10 cellular contexts compared by ENCODE assay signal in the genomic region with DNA sequence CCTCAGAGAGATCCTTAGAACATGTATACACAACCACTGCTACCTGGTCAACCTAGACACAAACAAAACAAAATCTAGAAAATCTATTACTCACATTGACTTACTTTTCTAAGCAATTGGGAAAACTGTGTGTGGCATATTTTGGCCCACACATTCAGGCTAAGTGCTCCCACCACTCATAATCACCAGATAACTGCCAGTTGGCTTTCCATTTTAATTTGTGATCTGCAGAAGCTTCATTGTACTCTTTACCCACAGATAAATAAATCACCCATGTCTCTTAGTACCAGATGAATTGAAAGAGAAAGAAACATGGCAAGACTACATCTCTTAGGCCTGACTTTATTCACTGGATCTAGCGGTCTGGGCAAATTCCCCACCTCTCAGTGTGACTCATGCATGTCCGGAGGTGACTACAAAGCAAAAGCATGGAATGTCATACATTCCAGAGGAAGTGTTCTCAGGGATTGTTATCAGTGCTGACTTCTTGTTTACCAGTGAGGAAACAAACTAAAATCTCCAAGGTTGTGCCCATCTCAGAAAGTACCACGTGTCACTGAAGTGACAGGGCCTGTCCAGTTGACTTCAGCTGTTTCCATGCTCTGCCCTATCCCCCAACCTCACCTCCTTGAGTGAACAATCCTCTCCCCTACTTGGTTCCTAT. TPM values are rescaled to one million over a fixed set of nuclear protein-coding genes. Genes with fewer than 3 reads are reported as not detected.
DNase-seq lines count a peak whose midpoint lies in the region; ATAC-seq and TF ChIP-seq lines count a peak whose summit lies in the region.
"Had no signal": no experiment of that assay in that cellular context is flagged by ENCODE, and none has a peak within 500 bp of the region (broad histone marks: within the 10 kb centered on the region; RNA-seq: fewer than 3 reads in every experiment).

No MANE protein-coding gene starts in this region.

- ATAC-seq in HG02973 (IDR thresholded peaks at IDR 0.05; ENCODE audit: unreplicated experiment), result no peak

- DNase-seq in AG08395 (ENCODE audit: low spot score) (peak; percentile 90), M059J (ENCODE audit: low read depth) (peak; percentile 100), epithelial cell of proximal tubule (ENCODE audit: low read depth) (peak; percentile 99), mucosa of gallbladder (ENCODE audit: low spot score) (peak; percentile 29), DMS153 treated with DMSO at 0.1 percent for 48 hours (lab: John Stamatoyannopoulos, UW; ENCODE audit: unreplicated experiment) (no peak), SIG-M5 treated with dmso at 0.1 percent for 504 hours (lab: John Stamatoyannopoulos, UW; ENCODE audit: unreplicated experiment) (no peak)
- DNase-seq in activated CD4-positive, alpha-beta T cell treated with anti-CD3 and anti-CD28 coated beads, Interleukin-2, amount 50 U/mL, for 1 hour, result no peak
- DNase-seq: CD8-positive, alpha-beta memory T cell; NCI-H1092 treated with DMSO at 0.1 percent for 48 hours had no signal

- TF ChIP-seq CTCF in epithelial cell of proximal tubule (conservative IDR thresholded peaks at IDR 0.05; ENCODE audit: low read depth, low read length), result no peak

- H3K4me3 ChIP-seq in epithelial cell of proximal tubule (ENCODE audit: low read depth, low read length), result no peak overlapping the region

RNA-seq across cellular contexts. Expression of a gene that starts 52.4 kb away (rescaled TPM):
- total RNA-seq in M059J (2014; rRNA removed; shearing (Covaris generic)), result 35.6 and 42.2 TPM in 2 replicates
- total RNA-seq in epithelial cell of proximal tubule (49.2 and 87.9 TPM in 2 replicates), mucosa of gallbladder (28.9 TPM)

Comparison
In these comparisons a context has a peak if more than half of its experiments do, and no peak if none do; other contexts are left out.
1. DNase-seq: peak in AG08395 (single experiment), M059J (single experiment), epithelial cell of proximal tubule (single experiment) and mucosa of gallbladder (single experiment); none in DMS153 treated with DMSO at 0.1 percent for 48 hours (single experiment), activated CD4-positive, alpha-beta T cell treated with anti-CD3 and anti-CD28 coated beads, Interleukin-2, amount 50 U/mL, for 1 hour (single experiment) and SIG-M5 treated with dmso at 0.1 percent for 504 hours (single experiment).